24 cellular contexts compared by ENCODE assay signal in the genomic region with DNA sequence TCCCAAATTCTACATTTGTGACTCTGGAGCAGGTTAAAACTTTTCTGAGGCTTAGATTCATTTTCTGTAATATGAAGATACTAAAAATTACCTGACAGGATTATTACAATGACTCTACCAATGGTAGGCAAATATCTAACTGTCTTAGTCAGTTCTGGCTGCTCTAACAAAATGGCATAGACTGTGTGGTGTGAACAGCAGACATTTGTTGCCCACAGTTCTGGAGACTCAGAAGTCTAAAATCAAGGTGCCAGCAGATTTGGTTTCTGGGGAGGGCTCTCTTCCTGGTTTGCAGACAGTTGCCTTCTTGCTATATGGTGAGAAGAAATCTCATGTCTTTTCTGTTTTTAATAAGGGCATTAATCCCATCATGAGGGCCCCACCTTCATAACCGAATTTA.
DNase-seq lines count a peak whose midpoint lies in the region; FAIRE-seq and TF ChIP-seq lines count a peak whose summit lies in the region.
"Had no signal": no experiment of that assay in that cellular context is flagged by ENCODE, and none has a peak within 500 bp of the region (broad histone marks: within the 10 kb centered on the region; RNA-seq: fewer than 3 reads in every experiment).

No MANE protein-coding gene starts in this region.

- H3K9ac ChIP-seq in endodermal cell (ENCODE audit: extremely low read depth, low read length, poor library complexity, severe bottlenecking) = no peak overlapping the region

- peak overlapping the region; percentile 94 for H3K27ac Mint-ChIP-seq in activated CD4-positive, alpha-beta T cell treated with anti-CD3 and anti-CD28 coated beads, Interleukin-2, amount 10 ng/mL, durations not matched to agents 24 days and 14 days
- H3K27ac Mint-ChIP-seq in T-helper 1 cell treated with Interleukin-12 subunit alpha and Interleukin-12 subunit beta and Interleukin-4 antibody, amounts not matched to agents 30 μg/mL and 1 μg/mL, for 36 hours = peak overlapping the region; percentile 94
- H3K27ac Mint-ChIP-seq in endodermal cell = no peak overlapping the region

- no peaks in the 10 kb centered on the region for H3K9me3 ChIP-seq in endodermal cell (ENCODE audit: control insufficient read depth, low read length)
- H3K9me3 ChIP-seq: esophagus muscularis mucosa, psoas muscle, upper lobe of right lung had no signal

- intact Hi-C loops in activated CD4-positive, alpha-beta T cell treated with anti-CD3 and anti-CD28 coated beads, Interleukin-2, amount 10 ng/mL, durations not matched to agents 24 days and 14 days (cut with micrococcal nuclease) = loop anchor here (2.0 to 5.0 kb wide), 3 partner anchors 164 to 366 kb away; no protein-coding TSS in a partner anchor

- peaks cover 6% of the 10 kb centered on the region for H3K9me3 Mint-ChIP-seq in activated CD4-positive, alpha-beta T cell treated with anti-CD3 and anti-CD28 coated beads, Interleukin-2, amount 10 ng/mL, durations not matched to agents 24 days and 14 days
- peaks cover 4% of the 10 kb centered on the region for H3K9me3 Mint-ChIP-seq in T-helper 1 cell treated with Interleukin-12 subunit alpha and Interleukin-12 subunit beta and Interleukin-4 antibody, amounts not matched to agents 30 μg/mL and 1 μg/mL, for 36 hours
- no peaks in the 10 kb centered on the region for H3K9me3 Mint-ChIP-seq in endodermal cell

- H3K27me3 Mint-ChIP-seq in activated CD4-positive, alpha-beta T cell treated with anti-CD3 and anti-CD28 coated beads, Interleukin-2, amount 10 ng/mL, durations not matched to agents 24 days and 14 days = no peaks in the 10 kb centered on the region
- H3K27me3 Mint-ChIP-seq in T-helper 1 cell treated with Interleukin-12 subunit alpha and Interleukin-12 subunit beta and Interleukin-4 antibody, amounts not matched to agents 30 μg/mL and 1 μg/mL, for 36 hours (ENCODE audit: low read depth) = no peaks in the 10 kb centered on the region
- no peaks in the 10 kb centered on the region for H3K27me3 Mint-ChIP-seq in endodermal cell (ENCODE audit: insufficient read depth)

- no peaks in the 10 kb centered on the region for H3K27me3 ChIP-seq in endodermal cell (ENCODE audit: control insufficient read depth, insufficient read depth, low read length, poor library complexity, severe bottlenecking)
- H3K27me3 ChIP-seq: esophagus muscularis mucosa, upper lobe of right lung had no signal

- peak; percentile 68 for DNase-seq in activated CD4-positive, alpha-beta T cell treated with anti-CD3 and anti-CD28 coated beads, Interleukin-2, amount 10 ng/mL, durations not matched to agents 24 days and 14 days
- no peak for DNase-seq in activated CD4-positive, alpha-beta T cell treated with anti-CD3 and anti-CD28 coated beads, Interleukin-2, amount 50 U/mL, for 4 hours
- DNase-seq in GM12891 (ENCODE audit: insufficient read length, low spot score) (no peak), endodermal cell (peak; percentile 21), GM13976 (ENCODE audit: low spot score) (no peak), hypothalamus (lab: John Stamatoyannopoulos, UW) (no peak), HCEC 1CT (no peak)
- DNase-seq: amygdala; COR-L47; DMS79; effector memory CD4-positive, alpha-beta T cell; foreskin melanocyte; hippocampal formation; mesendoderm; NCI-H1930; NCI-H526 treated with DMSO at 0.1 percent for 48 hours; psoas muscle; RPMI8226; upper lobe of right lung had no signal

- peaks cover 22% of the 10 kb centered on the region for H3K36me3 Mint-ChIP-seq in activated CD4-positive, alpha-beta T cell treated with anti-CD3 and anti-CD28 coated beads, Interleukin-2, amount 10 ng/mL, durations not matched to agents 24 days and 14 days (ENCODE audit: low read depth)
- peaks cover 43% of the 10 kb centered on the region for H3K36me3 Mint-ChIP-seq in T-helper 1 cell treated with Interleukin-12 subunit alpha and Interleukin-12 subunit beta and Interleukin-4 antibody, amounts not matched to agents 30 μg/mL and 1 μg/mL, for 36 hours (ENCODE audit: low read depth)
- no peaks in the 10 kb centered on the region for H3K36me3 Mint-ChIP-seq in endodermal cell (ENCODE audit: low read depth)

- TF ChIP-seq CTCF in endodermal cell (conservative IDR thresholded peaks at IDR 0.05) (no peak), GM13976 (IDR thresholded peaks at IDR 0.05; ENCODE audit: borderline replicate concordance, control extremely low read depth, extremely low read depth, insufficient read depth, missing control alignments) (no peak)

- H3K27ac ChIP-seq in endodermal cell (ENCODE audit: low read depth, low read length) = no peak overlapping the region
- H3K27ac ChIP-seq: esophagus muscularis mucosa, psoas muscle, SK-N-MC, upper lobe of right lung had no signal

- no peaks in the 10 kb centered on the region for H3K36me3 ChIP-seq in endodermal cell (ENCODE audit: control insufficient read depth, insufficient read depth, low read length)
- H3K36me3 ChIP-seq: esophagus muscularis mucosa, upper lobe of right lung had no signal

- 100% methylated on average over 1 of the region's 1 CpG; no CpG with 5 or more reads in 1 of the 2 experiments for WGBS in endodermal cell (ENCODE audit: insufficient coverage in 1 of 2, insufficient read length in 1 of 2), 2 experiments

- in situ Hi-C loops in GM13976 (cut with MboI; ENCODE audit: low sequenced_read_pairs, unreplicated experiment) = no loop called here

- peak; percentile 5 for FAIRE-seq in GM12891 (lab: Jason Lieb, UNC)
- FAIRE-seq: A204.1, colon had no signal

- no peak overlapping the region for H3K4me3 ChIP-seq in endodermal cell (ENCODE audit: low read length)
- H3K4me3 ChIP-seq: esophagus muscularis mucosa, psoas muscle, SK-N-MC, upper lobe of right lung had no signal

- peaks cover 56% of the 10 kb centered on the region for H3K4me1 Mint-ChIP-seq in activated CD4-positive, alpha-beta T cell treated with anti-CD3 and anti-CD28 coated beads, Interleukin-2, amount 10 ng/mL, durations not matched to agents 24 days and 14 days
- peaks cover 66% of the 10 kb centered on the region for H3K4me1 Mint-ChIP-seq in T-helper 1 cell treated with Interleukin-12 subunit alpha and Interleukin-12 subunit beta and Interleukin-4 antibody, amounts not matched to agents 30 μg/mL and 1 μg/mL, for 36 hours (ENCODE audit: low read depth)
- peaks cover 20% of the 10 kb centered on the region for H3K4me1 Mint-ChIP-seq in endodermal cell

- peak overlapping the region; percentile 57 for H3K4me3 Mint-ChIP-seq in activated CD4-positive, alpha-beta T cell treated with anti-CD3 and anti-CD28 coated beads, Interleukin-2, amount 10 ng/mL, durations not matched to agents 24 days and 14 days
- peak overlapping the region; percentile 74 for H3K4me3 Mint-ChIP-seq in T-helper 1 cell treated with Interleukin-12 subunit alpha and Interleukin-12 subunit beta and Interleukin-4 antibody, amounts not matched to agents 30 μg/mL and 1 μg/mL, for 36 hours
- no peak overlapping the region for H3K4me3 Mint-ChIP-seq in endodermal cell

- no peaks in the 10 kb centered on the region for H3K4me1 ChIP-seq in endodermal cell (ENCODE audit: control insufficient read depth, insufficient read depth, low read length)
- H3K4me1 ChIP-seq: psoas muscle had no signal

- TF ChIP-seq POLR2A in GM12891 (IDR thresholded peaks at IDR 0.05; ENCODE audit: low read depth, low read length) = no peak

TF ChIP-seq in GM12891, 5 proteins besides CTCF, POLR2A, EP300 and RAD21:
- TF ChIP-seq TAF1 (IDR thresholded peaks at IDR 0.05; ENCODE audit: low read depth, low read length) (no peak), POLR2AphosphoS5 (IDR thresholded peaks at IDR 0.05; ENCODE audit: low read depth, low read length) (no peak), PAX5 (IDR thresholded peaks at IDR 0.05; ENCODE audit: insufficient read depth, low read length, severe bottlenecking) (no peak), POU2F2 (IDR thresholded peaks at IDR 0.05; ENCODE audit: low read depth, low read length) (no peak), SPI1 (IDR thresholded peaks at IDR 0.05; ENCODE audit: low read depth, low read length) (no peak)

Comparison
In these comparisons a context has a peak if more than half of its experiments do, and no peak if none do; other contexts are left out.
1. DNase-seq: peak in activated CD4-positive, alpha-beta T cell treated with anti-CD3 and anti-CD28 coated beads, Interleukin-2, amount 10 ng/mL, durations not matched to agents 24 days and 14 days (single experiment) and endodermal cell (single experiment); none in activated CD4-positive, alpha-beta T cell treated with anti-CD3 and anti-CD28 coated beads, Interleukin-2, amount 50 U/mL, for 4 hours (0 of 2), GM12891 (single experiment), GM13976 (single experiment), hypothalamus (0 of 51) and HCEC 1CT (single experiment).